In the genomic region with DNA sequence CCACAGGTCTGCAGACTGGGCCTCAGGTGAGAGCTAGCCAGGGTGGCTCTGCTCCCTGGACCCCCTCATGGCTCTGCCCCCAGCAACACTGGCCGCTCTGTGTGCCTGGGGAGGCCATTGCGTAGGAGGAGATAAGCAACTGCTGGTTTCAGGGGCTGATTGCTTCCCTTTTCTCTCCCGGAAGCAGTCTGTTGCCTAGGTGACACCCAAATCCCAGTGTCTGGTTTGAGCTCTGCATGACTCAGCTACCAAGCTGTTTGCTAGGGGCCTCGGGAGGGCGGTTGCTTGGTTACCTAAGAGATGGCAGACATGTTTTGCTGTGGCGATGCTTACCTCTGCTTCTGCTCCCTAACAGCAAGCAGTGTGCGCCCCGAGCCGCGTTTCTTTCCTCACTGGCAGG, we compare ENCODE assay signal across 9 cellular contexts. TPM values are rescaled to one million over a fixed set of nuclear protein-coding genes. Genes with fewer than 3 reads are reported as not detected.
DNase-seq lines count a peak whose midpoint lies in the region; ATAC-seq, FAIRE-seq and TF ChIP-seq lines count a peak whose summit lies in the region.
"Not testable (repeated sequence)": the region's sequence is repeated elsewhere in the genome, so short reads cannot be mapped to it uniquely, and the experiment has no call there.
"Had no signal": no experiment of that assay in that cellular context is flagged by ENCODE, and none has a peak within 500 bp of the region (broad histone marks: within the 10 kb centered on the region; RNA-seq: fewer than 3 reads in every experiment).

No MANE protein-coding gene starts in this region.

- not testable (repeated sequence) for H3K79me1 ChIP-seq in H1 (ENCODE audit: low read depth, low read length)

- not testable (repeated sequence) for H4K8ac ChIP-seq in H1 (ENCODE audit: extremely low read depth, insufficient read depth, low read length)

- TF ChIP-seq CTCF in PC-3 (conservative IDR thresholded peaks at IDR 0.05; ENCODE audit: low read depth, low read length); H1 (IDR thresholded peaks at IDR 0.05; ENCODE audit: control extremely low read depth in 1 of 3, insufficient read depth in 1 of 3, low read depth in 1 of 3, low read length in 3 of 3): not testable (repeated sequence)

- not testable (repeated sequence) for H2BK20ac ChIP-seq in H1 (ENCODE audit: low read length)

- H3K9me3 Mint-ChIP-seq in activated CD8-positive, alpha-beta T cell treated with anti-CD3 and anti-CD28 coated beads, Interleukin-2, amount 10 ng/mL, durations not matched to agents 7 days and 5 days (ENCODE audit: insufficient read depth) = not testable (repeated sequence)

- not testable (repeated sequence) for H3K14ac ChIP-seq in H1 (ENCODE audit: insufficient read length)

- POLR2A ChIA-PET in PC-3 (lab: Charles Lee; ENCODE audit: unreplicated experiment); H1 (lab: Charles Lee; ENCODE audit: partially characterized antibody): not testable (repeated sequence)
- POLR2A ChIA-PET in activated CD8-positive, alpha-beta T cell treated with anti-CD3 and anti-CD28 coated beads, Interleukin-2, amount 10 ng/mL, durations not matched to agents 7 days and 5 days (lab: Charles Lee) = interaction anchor here (1.4 kb wide), 1 partner anchor 21 kb away, joined by 5 read pairs; a partner anchor contains a TSS

- not testable (repeated sequence) for H4K91ac ChIP-seq in H1 (replicated peaks; ENCODE audit: insufficient read length, low read length)

- not testable (repeated sequence) for H3K36me3 Mint-ChIP-seq in activated CD8-positive, alpha-beta T cell treated with anti-CD3 and anti-CD28 coated beads, Interleukin-2, amount 10 ng/mL, durations not matched to agents 7 days and 5 days (ENCODE audit: low read depth)

- not testable (repeated sequence) for H3K27me3 ChIP-seq in PC-3 (ENCODE audit: low read length); H1 (replicated peaks in 1 of 4; ENCODE audit: control insufficient read depth in 3 of 4, extremely low read depth in 1 of 4, insufficient read depth in 3 of 4, low read length in 3 of 4)

- not testable (repeated sequence) for H3K23me2 ChIP-seq in H1 (ENCODE audit: low read depth, low read length)

- not testable (repeated sequence) for H2AFZ ChIP-seq in PC-3 (ENCODE audit: low read length); H1 (ENCODE audit: low read length)

- not testable (repeated sequence) for H3K36me3 ChIP-seq in PC-3 (ENCODE audit: low read depth, low read length); H1 (ENCODE audit: control insufficient read depth in 2 of 4, insufficient read depth in 4 of 4, low read length in 3 of 4)

- H3K18ac ChIP-seq in H1 (ENCODE audit: extremely low read depth, low read length) = not testable (repeated sequence)

- in situ Hi-C loops in KBM-7 (cut with MboI; ENCODE audit: low pct_unique_long_range_greater_than_20kb, low sequenced_read_pairs) = not testable (repeated sequence)

- not testable (repeated sequence) for H3K23ac ChIP-seq in H1 (ENCODE audit: insufficient read length)

- peaks cover 48% of the 10 kb centered on the region for H3K4me1 Mint-ChIP-seq in activated CD8-positive, alpha-beta T cell treated with anti-CD3 and anti-CD28 coated beads, Interleukin-2, amount 10 ng/mL, durations not matched to agents 7 days and 5 days (ENCODE audit: low read depth)

- intact Hi-C loops in PC-3 (cut with micrococcal nuclease) = not testable (repeated sequence)

- H2BK15ac ChIP-seq in H1 (ENCODE audit: low read length) = not testable (repeated sequence)

- DNase-seq in KBM-7 = peak; percentile 90
- not testable (repeated sequence) for DNase-seq in PC-3; H1 (ENCODE audit: low read depth in 1 of 2, low spot score in 2 of 2)
- peak; percentile 80 for DNase-seq in activated CD8-positive, alpha-beta T cell treated with anti-CD3 and anti-CD28 coated beads, Interleukin-2, amount 10 ng/mL, durations not matched to agents 7 days and 5 days
- peak; percentile 22 for DNase-seq in myocyte (ENCODE audit: low read depth)
- peak; percentile 51 for DNase-seq in ureter (ENCODE audit: low spot score)

- H3K27ac Mint-ChIP-seq in activated CD8-positive, alpha-beta T cell treated with anti-CD3 and anti-CD28 coated beads, Interleukin-2, amount 10 ng/mL, durations not matched to agents 7 days and 5 days = peak overlapping the region; percentile 87

- H3F3A ChIP-seq in PC-3 (ENCODE audit: low read length, unreplicated experiment) = not testable (repeated sequence)

- not testable (repeated sequence) for H3K4me3 ChIP-seq in PC-3 (ENCODE audit: low read length); H1 (ENCODE audit: extremely low read depth in 1 of 4, insufficient read depth in 2 of 4, low read depth in 3 of 4, low read length in 4 of 4)

- H2AK5ac ChIP-seq in H1 (ENCODE audit: low read depth, low read length) = not testable (repeated sequence)

- 43% methylated on average over 2 of the region's 10 CpGs; no CpG with 5 or more reads in 1 of the 2 experiments for WGBS in H1 (ENCODE audit: extremely low coverage in 1 of 2, insufficient coverage in 1 of 2, insufficient read length in 1 of 2, insufficient replicate concordance in 2 of 2, low coverage in 1 of 2, low lambda C conversion rate in 2 of 2, missing lambda C conversion rate in 1 of 2), 2 experiments

- H2BK12ac ChIP-seq in H1 (ENCODE audit: low read depth, low read length) = not testable (repeated sequence)

- not testable (repeated sequence) for H3K27ac ChIP-seq in PC-3 (ENCODE audit: low read length); H1 (ENCODE audit: low read depth, low read length)

- H3K9ac ChIP-seq in PC-3 (ENCODE audit: low read length); H1 (replicated peaks in 1 of 4; ENCODE audit: extremely low read depth in 1 of 4, low read depth in 3 of 4, low read length in 3 of 4): not testable (repeated sequence)

- H2BK5ac ChIP-seq in H1 (ENCODE audit: low read depth, low read length) = not testable (repeated sequence)

- ATAC-seq in GM18508 (IDR thresholded peaks at IDR 0.05; ENCODE audit: insufficient read depth, unreplicated experiment) (peak; percentile 90), HG02610 (IDR thresholded peaks at IDR 0.05; ENCODE audit: unreplicated experiment) (peak; percentile 96), PC-3 (peak; percentile 69)
- ATAC-seq in activated CD8-positive, alpha-beta T cell treated with anti-CD3 and anti-CD28 coated beads, Interleukin-2, amount 10 ng/mL, durations not matched to agents 7 days and 5 days = peak; percentile 84

- H4K5ac ChIP-seq in H1 (ENCODE audit: insufficient read length, low read depth, low read length) = not testable (repeated sequence)

- not testable (repeated sequence) for H3K4me2 ChIP-seq in PC-3 (ENCODE audit: low read length); H1 (ENCODE audit: insufficient read depth in 1 of 2, low read depth in 2 of 2, low read length in 2 of 2)

- not testable (repeated sequence) for H3K56ac ChIP-seq in H1 (replicated peaks; ENCODE audit: insufficient read length, low read depth, low read length)

- not testable (repeated sequence) for H3K4me1 ChIP-seq in PC-3 (ENCODE audit: insufficient read depth, low read length); H1 (replicated peaks in 1 of 4; ENCODE audit: control insufficient read depth in 3 of 4, insufficient read depth in 4 of 4, low read length in 3 of 4)

- TF ChIP-seq POLR2A in H1 (IDR thresholded peaks at IDR 0.05; ENCODE audit: control extremely low read depth in 1 of 2, low read depth in 2 of 2, low read length in 2 of 2) = not testable (repeated sequence)

- not testable (repeated sequence) for H3K27me3 Mint-ChIP-seq in activated CD8-positive, alpha-beta T cell treated with anti-CD3 and anti-CD28 coated beads, Interleukin-2, amount 10 ng/mL, durations not matched to agents 7 days and 5 days (ENCODE audit: low read depth)

- not testable (repeated sequence) for H3K9me2 ChIP-seq in PC-3 (replicated peaks; ENCODE audit: low read length)

- TF ChIP-seq EP300 in H1 (IDR thresholded peaks at IDR 0.05; ENCODE audit: borderline replicate concordance in 1 of 2, low read depth in 2 of 2, low read length in 2 of 2) = not testable (repeated sequence)

- CTCF ChIA-PET in PC-3 (lab: Charles Lee) = not testable (repeated sequence)
- CTCF ChIA-PET in activated CD8-positive, alpha-beta T cell treated with anti-CD3 and anti-CD28 coated beads, Interleukin-2, amount 10 ng/mL, durations not matched to agents 7 days and 5 days (lab: Charles Lee) = interaction anchor here (1.6 kb wide), 1 partner anchor 13 kb away, joined by 5 read pairs; no protein-coding TSS in a partner anchor
- CTCF ChIA-PET in H1 (lab: Charles Lee; ENCODE audit: partially characterized antibody) = interaction anchor here (1.2 to 1.5 kb wide), 2 partner anchors 12 to 13 kb away, joined by 5 read pairs; no protein-coding TSS in a partner anchor

- not testable (repeated sequence) for H3K79me2 ChIP-seq in PC-3 (ENCODE audit: low read length); H1 (ENCODE audit: control insufficient read depth in 1 of 2, insufficient read depth in 2 of 2, low read length in 2 of 2)

- not testable (repeated sequence) for H3K9me3 ChIP-seq in PC-3 (ENCODE audit: low read length); H1 (ENCODE audit: insufficient read depth in 2 of 2, low read depth in 1 of 2, low read length in 1 of 2)

- not testable (repeated sequence) for H2BK120ac ChIP-seq in H1 (replicated peaks; ENCODE audit: low read depth, low read length)

- H3K4ac ChIP-seq in H1 (replicated peaks; ENCODE audit: insufficient read length, low read depth, low read length) = not testable (repeated sequence)

- peak; percentile 52 for FAIRE-seq in H1 (lab: Jason Lieb, UNC)

- H4K20me1 ChIP-seq in PC-3 (ENCODE audit: low read length); H1 (replicated peaks in 1 of 2; ENCODE audit: control insufficient read depth in 1 of 2, insufficient read depth in 2 of 2, low read length in 2 of 2): not testable (repeated sequence)

- H3K4me3 Mint-ChIP-seq in activated CD8-positive, alpha-beta T cell treated with anti-CD3 and anti-CD28 coated beads, Interleukin-2, amount 10 ng/mL, durations not matched to agents 7 days and 5 days = not testable (repeated sequence)

- BruUV-seq in PC-3 (replicated peaks; lab: Mats Ljungman, UMichigan) = not testable (repeated sequence)

- TF ChIP-seq RAD21 in H1 (IDR thresholded peaks at IDR 0.05 in 1 of 2, conservative IDR thresholded peaks at IDR 0.05 in 1 of 2; ENCODE audit: low read depth in 2 of 2, low read length in 2 of 2) = not testable (repeated sequence)

RNA-seq across cellular contexts. Expression of a gene that starts 15.4 kb away (rescaled TPM):
- total RNA-seq in PC-3 (2014; rRNA removed) = 21.7 and 25.9 TPM in 2 replicates
- 10 to 100 TPM; 45.2 to 46.5 TPM for total RNA-seq in activated CD8-positive, alpha-beta T cell treated with anti-CD3 and anti-CD28 coated beads, Interleukin-2, amount 10 ng/mL, durations not matched to agents 7 days and 5 days
- 7.2 and 7.6 TPM in 2 replicates for total RNA-seq in H1 (2021; fragmentation: NEBNext Ultra II Directional; extraction: Animal tissue kit (Norgen Biotek cat#: 25700))
- 3.3 and 5.4 TPM in 2 replicates for polyA plus RNA-seq in H1 (2011; rRNA removed)
- 5.1 TPM for polyA plus RNA-seq in H1 (2011; cell fraction: cytosol; rRNA removed)
- polyA plus RNA-seq in H1 (2011; cell fraction: nucleus; rRNA removed) = 5.3 TPM
- polyA plus RNA-seq in H1 (2012, experiment 1 of 2) = 6.4 to 8.1 TPM (median 7.5 TPM) in 4 replicates
- 7.9 TPM for polyA plus RNA-seq in H1 (2012, experiment 2 of 2)
- polyA plus RNA-seq in H1 (2013, experiment 1 of 2) = 3.1 TPM
- polyA plus RNA-seq in H1 (2013, experiment 2 of 2) = 3.1 TPM
- 4.7 and 12.0 TPM in 2 replicates for polyA minus RNA-seq in H1 (2011; rRNA and poly(A)+ RNA removed)
- polyA minus RNA-seq in H1 (2011; cell fraction: cytosol; rRNA and poly(A)+ RNA removed) = 4.6 TPM
- 6.5 TPM for polyA minus RNA-seq in H1 (2011; cell fraction: nucleus; rRNA and poly(A)+ RNA removed)
- 28.9 and 35.2 TPM in 2 replicates for total RNA-seq in myocyte
- polyA plus RNA-seq in myocyte (2012) = 28.8 TPM
- total RNA-seq in ureter = 22.2 TPM

RNA-seq across cellular contexts. Expression of a gene that starts 20.3 kb away (rescaled TPM):
- total RNA-seq in PC-3 (2014; rRNA removed) = 68.4 and 72.9 TPM in 2 replicates
- 10 to 100 TPM; 47.2 to 50.8 TPM for total RNA-seq in activated CD8-positive, alpha-beta T cell treated with anti-CD3 and anti-CD28 coated beads, Interleukin-2, amount 10 ng/mL, durations not matched to agents 7 days and 5 days
- 18.0 and 19.9 TPM in 2 replicates for total RNA-seq in H1 (2021; fragmentation: NEBNext Ultra II Directional; extraction: Animal tissue kit (Norgen Biotek cat#: 25700))
- 17.9 and 20.7 TPM in 2 replicates for polyA plus RNA-seq in H1 (2011; rRNA removed)
- polyA plus RNA-seq in H1 (2011; cell fraction: cytosol; rRNA removed) = 13.1 TPM
- polyA plus RNA-seq in H1 (2011; cell fraction: nucleus; rRNA removed) = 61.6 TPM
- polyA plus RNA-seq in H1 (2012, experiment 1 of 2) = 13.3 to 19.4 TPM (median 15.5 TPM) in 4 replicates
- 8.5 TPM for polyA plus RNA-seq in H1 (2012, experiment 2 of 2)
- polyA plus RNA-seq in H1 (2013, experiment 1 of 2) = 23.0 TPM
- polyA plus RNA-seq in H1 (2013, experiment 2 of 2) = 19.6 TPM
- 31.2 and 54.4 TPM in 2 replicates for polyA minus RNA-seq in H1 (2011; rRNA and poly(A)+ RNA removed)
- polyA minus RNA-seq in H1 (2011; cell fraction: cytosol; rRNA and poly(A)+ RNA removed) = 16.1 TPM
- polyA minus RNA-seq in H1 (2011; cell fraction: nucleus; rRNA and poly(A)+ RNA removed) = 42.4 TPM
- 59.6 and 73.0 TPM in 2 replicates for total RNA-seq in myocyte
- 101 TPM for polyA plus RNA-seq in myocyte (2012)
- 86.8 TPM for total RNA-seq in ureter

RNA-seq across cellular contexts. Expression of a gene that starts 24.3 kb away (rescaled TPM):
- total RNA-seq in PC-3 (2014; rRNA removed) = not detected in 2 replicates
- total RNA-seq in activated CD8-positive, alpha-beta T cell treated with anti-CD3 and anti-CD28 coated beads, Interleukin-2, amount 10 ng/mL, durations not matched to agents 7 days and 5 days = not detected
- total RNA-seq in H1 (2021; fragmentation: NEBNext Ultra II Directional; extraction: Animal tissue kit (Norgen Biotek cat#: 25700)) = not detected in 2 replicates
- not detected in 2 replicates for polyA plus RNA-seq in H1 (2011; rRNA removed)
- not detected for polyA plus RNA-seq in H1 (2011; cell fraction: cytosol; rRNA removed)
- polyA plus RNA-seq in H1 (2011; cell fraction: nucleus; rRNA removed) = not detected
- polyA plus RNA-seq in H1 (2012, experiment 1 of 2) = not detected in 4 replicates
- polyA plus RNA-seq in H1 (2012, experiment 2 of 2) = not detected
- not detected for polyA plus RNA-seq in H1 (2013, experiment 1 of 2)
- not detected for polyA plus RNA-seq in H1 (2013, experiment 2 of 2)
- not detected in 2 replicates for polyA minus RNA-seq in H1 (2011; rRNA and poly(A)+ RNA removed)
- not detected for polyA minus RNA-seq in H1 (2011; cell fraction: cytosol; rRNA and poly(A)+ RNA removed)
- not detected for polyA minus RNA-seq in H1 (2011; cell fraction: nucleus; rRNA and poly(A)+ RNA removed)
- total RNA-seq in myocyte = 0.32 TPM in 1 of 2 replicates, not detected in the other
- polyA plus RNA-seq in myocyte (2012) = 0.13 TPM
- total RNA-seq in ureter = not detected
- total RNA-seq: T-helper 1 cell treated with Interleukin-12 subunit alpha and Interleukin-12 subunit beta and Interleukin-4 antibody, amounts not matched to agents 30 ng/mL and 1 ng/mL, for 36 hours had no signal
